Comparison of ENCODE assay signal across 7 cellular contexts in genomic region chr12:9673404-9674225, GRCh38. TPM values are rescaled to one million over a fixed set of nuclear protein-coding genes. Genes with fewer than 3 reads are reported as not detected.
DNase-seq lines count a peak whose midpoint lies in the region; ATAC-seq and TF ChIP-seq lines count a peak whose summit lies in the region.

No MANE protein-coding gene starts in this region.

- H3K9me3 Mint-ChIP-seq in T-cell (no peaks in the 10 kb centered on the region), memory B cell (peaks cover 2% of the 10 kb centered on the region)

- H3K27ac Mint-ChIP-seq in T-cell: peak overlapping the region; percentile 83 to 95
- peak overlapping the region; percentile 91 for H3K27ac Mint-ChIP-seq in memory B cell

- DNase-seq in T-cell (peak in 25 of 34 experiments; percentile 18 to 60 (median 40)), memory B cell (ENCODE audit: low spot score in 2 of 2) (no peak), upper lobe of left lung (peak in 1 of 2 donors; percentile 74)
- peak; percentile 54 for DNase-seq in central memory CD4-positive, alpha-beta T cell

- no peak overlapping the region for H3K4me3 ChIP-seq in upper lobe of left lung

- H3K27me3 Mint-ChIP-seq in T-cell: no peaks in the 10 kb centered on the region
- no peaks in the 10 kb centered on the region for H3K27me3 Mint-ChIP-seq in memory B cell

- H3K4me3 Mint-ChIP-seq in T-cell (peak overlapping the region; percentile 85 to 90 (median 89)), memory B cell (peak overlapping the region; percentile 86)

- peaks cover 62 to 87% (median 68%) of the 10 kb centered on the region in 3 donors for H3K4me1 Mint-ChIP-seq in T-cell
- H3K4me1 Mint-ChIP-seq in memory B cell: peaks cover 64% of the 10 kb centered on the region

- TF ChIP-seq CTCF in upper lobe of left lung (IDR thresholded peaks at IDR 0.05): no peak

- 41 to 71% methylated on average over 3 to 6 of the region's 6 CpGs for WGBS in upper lobe of left lung, 2 donors

- ATAC-seq in GM18868 (IDR thresholded peaks at IDR 0.05; ENCODE audit: unreplicated experiment): peak; percentile 49
- peak; percentile 30 for ATAC-seq in HG03139 (IDR thresholded peaks at IDR 0.05; ENCODE audit: unreplicated experiment)
- ATAC-seq in T-cell (replicated peaks in 1 of 4): peak; percentile 32 to 61 (median 38)
- ATAC-seq in memory B cell (ENCODE audit: low read depth): peak; percentile 64
- peak; percentile 69 to 78 for ATAC-seq in upper lobe of left lung (ENCODE audit: low FRiP score in 2 of 2)
- no peak for ATAC-seq in HG03565 (IDR thresholded peaks at IDR 0.05; ENCODE audit: unreplicated experiment)

- H3K36me3 Mint-ChIP-seq in T-cell (peaks cover 66% of the 10 kb centered on the region), memory B cell (peaks cover 36% of the 10 kb centered on the region)

- no peak for TF ChIP-seq EP300 in upper lobe of left lung (IDR thresholded peaks at IDR 0.05)

- POLR2A ChIA-PET in T-cell (lab: Charles Lee): interaction anchor here (0.5 to 1.5 kb wide), 9 partner anchors 20 to 88 kb away, joined by 3 to 5 read pairs (median 3); partner anchors contain the start of gene CD69 (in 2 of the 2)

- H3K27ac ChIP-seq in upper lobe of left lung: peak overlapping the region in 3 of 4 donors; percentile 13 to 66 (median 24)

- no peaks in the 10 kb centered on the region for H3K9me3 ChIP-seq in upper lobe of left lung

- TF ChIP-seq POLR2A in upper lobe of left lung (IDR thresholded peaks at IDR 0.05): no peak

- no peaks in the 10 kb centered on the region for H3K27me3 ChIP-seq in upper lobe of left lung

- CTCF ChIA-PET in T-cell (lab: Charles Lee): interaction anchor here in 1 of 2 donors (1.1 to 1.5 kb wide), 2 partner anchors 26 to 35 kb away, joined by 3 to 4 read pairs; no protein-coding TSS in a partner anchor

- H3K4me1 ChIP-seq in upper lobe of left lung: peaks cover 0 to 19% (median 11%) of the 10 kb centered on the region in 4 donors

- H3K36me3 ChIP-seq in upper lobe of left lung: no peaks in the 10 kb centered on the region

RNA-seq across cellular contexts. Expression of gene CLEC2D, which starts 4.1 kb away (rescaled TPM):
- total RNA-seq in T-cell (100 to 1,000 TPM; 217 to 338 (median 311) TPM), upper lobe of left lung (10 to 100 TPM in 3 of 6 donors, 1 to 10 TPM in 3; 7.0 to 34.8 (median 12.2) TPM)

RNA-seq across cellular contexts. Expression of gene CLECL1, which starts 59.3 kb away (rescaled TPM):
- total RNA-seq in T-cell (1 to 10 TPM; 1.1 to 4.4 (median 2.9) TPM), upper lobe of left lung (10 to 100 TPM in 1 of 6 donors, 1 to 10 TPM in 1, under 1 TPM in 1, not detected in 3; 0.98 to 33.5 (median 1.0) TPM)

Comparison
In these comparisons a context has a peak if more than half of its experiments do, and no peak if none do; other contexts are left out.
1. DNase-seq: peak in T-cell (25 of 34) and central memory CD4-positive, alpha-beta T cell (single experiment); none in memory B cell (0 of 2).
2. RNA of gene CLEC2D, which starts 4.1 kb away (total RNA-seq): 217 to 338 TPM in T-cell; 7.0 to 34.8 TPM in upper lobe of left lung; every median in the first group is over 4 times any median in the second.